In genomic region chr18:49561127-49561376, GRCh38 we compare ENCODE assay signal across 8 cellular contexts. TPM values are rescaled to one million over a fixed set of nuclear protein-coding genes. Genes with fewer than 3 reads are reported as not detected.
A peak's percentile ranks its signal among the peaks of the same experiment; 100 is the strongest.
DNase-seq lines count a peak whose midpoint lies in the region; ATAC-seq and TF ChIP-seq lines count a peak whose summit lies in the region.

No MANE protein-coding gene starts in this region.

- peaks cover 0 to 50% (median 22%) of the 10 kb centered on the region in 3 donors for H3K27me3 ChIP-seq in sigmoid colon

- peak; percentile 35 for DNase-seq in GM10248 (ENCODE audit: extremely low spot score)
- no peak for DNase-seq in SK-N-MC (ENCODE audit: low read depth, low spot score)
- no peak for DNase-seq in fibroblast of villous mesenchyme (ENCODE audit: low read depth)
- no peak for DNase-seq in sigmoid colon
- DNase-seq in NCI-H2081 treated with DMSO at 0.1 percent for 48 hours (lab: John Stamatoyannopoulos, UW), result no peak
- no peak for DNase-seq in left lobe of liver (ENCODE audit: low spot score)

- H3K4me1 ChIP-seq in sigmoid colon, result peaks cover 0 to 37% (median 33%) of the 10 kb centered on the region in 4 donors

- POLR2A ChIA-PET in GM10248 (lab: Yijun Ruan, JAX), result no interaction called here

- TF ChIP-seq POLR2A in sigmoid colon (IDR thresholded peaks at IDR 0.05), result no peak

- WGBS in sigmoid colon, 2 donors, result 2% methylated on average over 17 of the region's 17 CpGs

- H3K4me3 ChIP-seq in SK-N-MC, result peak overlapping the region; percentile 62
- H3K4me3 ChIP-seq in fibroblast of villous mesenchyme (ENCODE audit: low read depth, low read length), result peak overlapping the region; percentile 58
- H3K4me3 ChIP-seq in sigmoid colon, result peak overlapping the region in 3 of 4 donors; percentile 32 to 47 (median 39)

- no peak for TF ChIP-seq CTCF in GM10248 (IDR thresholded peaks at IDR 0.05; ENCODE audit: control extremely low read depth, extremely low read depth, low read depth, missing control alignments)
- TF ChIP-seq CTCF in fibroblast of villous mesenchyme (IDR thresholded peaks at IDR 0.05; ENCODE audit: insufficient read depth, low read depth, low read length), result no peak
- no peak for TF ChIP-seq CTCF in sigmoid colon (IDR thresholded peaks at IDR 0.05)

- CTCF ChIA-PET in GM10248 (lab: Yijun Ruan, JAX), result interaction anchor here (1.0 to 3.7 kb wide), 2 partner anchors 50 to 298 kb away, joined by 4 to 26 read pairs; no protein-coding TSS in a partner anchor

- no peak for TF ChIP-seq EP300 in sigmoid colon (IDR thresholded peaks at IDR 0.05)

- no peak overlapping the region for H3K9ac ChIP-seq in SK-N-MC (ENCODE audit: insufficient read length)

- H3K36me3 ChIP-seq in SK-N-MC (ENCODE audit: insufficient read depth, low read length) (no peaks in the 10 kb centered on the region), sigmoid colon (no peaks in the 10 kb centered on the region)

- ATAC-seq in GM18867 (IDR thresholded peaks at IDR 0.05; ENCODE audit: unreplicated experiment) (no peak), left lobe of liver (no peak), HG02852 (IDR thresholded peaks at IDR 0.05; ENCODE audit: unreplicated experiment) (no peak)

- H3K27ac ChIP-seq in SK-N-MC, result no peak overlapping the region
- peak overlapping the region in 1 of 4 donors; percentile 4 for H3K27ac ChIP-seq in sigmoid colon

- intact Hi-C loops in sigmoid colon (cut with DNase I), result no loop called here

- no peaks in the 10 kb centered on the region for H3K9me3 ChIP-seq in SK-N-MC (ENCODE audit: low read depth, low read length)
- no peaks in the 10 kb centered on the region for H3K9me3 ChIP-seq in sigmoid colon

RNA-seq across cellular contexts. Expression of gene LIPG, which starts 0.8 kb away (rescaled TPM):
- total RNA-seq in fibroblast of villous mesenchyme (0.86 and 1.3 TPM in 2 replicates), sigmoid colon (1 to 10 TPM in 2 of 4 donors, under 1 TPM in 2; under 0.01 to 4.4 (median 2.1) TPM), left lobe of liver (89.4 TPM)
- polyA plus RNA-seq in sigmoid colon, result 10 to 100 TPM in 1 of 3 donors, 1 to 10 TPM in 2; 2.3 to 21.9 (median 2.4) TPM

Comparison
In these comparisons a context has a peak if more than half of its experiments do, and no peak if none do; other contexts are left out.
1. RNA of gene LIPG, which starts 0.8 kb away (total RNA-seq): 89.4 TPM in left lobe of liver (single experiment); under 0.01 to 4.4 TPM in sigmoid colon and 0.86 to 1.3 TPM in fibroblast of villous mesenchyme; every median in the first group is over 10 times any median in the second.
2. Peak in every context shown above with its lines, with median percentiles within 50 percentile points of each other: H3K4me3 ChIP-seq.